6 cellular contexts compared by ENCODE assay signal in the genomic region with DNA sequence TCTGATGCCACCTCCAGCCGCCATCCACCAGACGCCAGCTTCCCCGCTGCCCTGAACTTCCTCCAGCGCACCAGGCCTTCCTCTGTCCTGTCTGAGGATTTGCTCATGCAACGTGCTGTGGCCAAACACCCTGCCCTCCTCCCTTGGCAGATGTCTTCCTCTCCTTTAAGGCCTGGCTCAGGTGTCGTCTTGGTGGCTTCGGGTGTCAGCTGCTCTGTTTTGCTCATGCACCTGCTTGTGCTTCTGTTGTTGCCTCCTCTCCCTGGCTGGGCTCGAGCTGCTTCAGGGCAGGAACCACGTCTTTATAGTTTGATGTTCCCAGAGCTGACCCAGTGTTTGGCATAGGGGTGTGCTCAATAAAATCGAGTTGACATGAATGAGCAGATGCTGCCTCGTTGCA. TPM values are rescaled to one million over a fixed set of nuclear protein-coding genes. Genes with fewer than 3 reads are reported as not detected.
A peak's percentile ranks its signal among the peaks of the same experiment; 100 is the strongest.
DNase-seq lines count a peak whose midpoint lies in the region; ATAC-seq and TF ChIP-seq lines count a peak whose summit lies in the region.
"Not testable (repeated sequence)": the region's sequence is repeated elsewhere in the genome, so short reads cannot be mapped to it uniquely, and the experiment has no call there.

No MANE protein-coding gene starts in this region.

- not testable (repeated sequence) for H2AFZ ChIP-seq in OCI-LY1 (ENCODE audit: low read length)

- not testable (repeated sequence) for H3K4me3 ChIP-seq in OCI-LY1 (ENCODE audit: low read depth, low read length, poor library complexity, severe bottlenecking); naive thymus-derived CD4-positive, alpha-beta T cell (ENCODE audit: low read length)

- not testable (repeated sequence) for H3K9me2 ChIP-seq in OCI-LY1 (ENCODE audit: low read depth, low read length)

- H3K4me1 Mint-ChIP-seq in CD4-positive, alpha-beta T cell (ENCODE audit: low read depth); activated naive CD8-positive, alpha-beta T cell treated with anti-CD3 and anti-CD28 coated beads, Interleukin-2, amount 10 ng/mL, durations not matched to agents 7 days and 5 days; effector memory CD8-positive, alpha-beta T cell (ENCODE audit: low read depth in 2 of 2); naive thymus-derived CD4-positive, alpha-beta T cell; nephron progenitor cell: not testable (repeated sequence)

- DNase-seq in CD4-positive, alpha-beta T cell; activated naive CD8-positive, alpha-beta T cell treated with anti-CD3 and anti-CD28 coated beads, Interleukin-2, amount 10 ng/mL, durations not matched to agents 7 days and 5 days; effector memory CD8-positive, alpha-beta T cell; naive thymus-derived CD4-positive, alpha-beta T cell; nephron progenitor cell: not testable (repeated sequence)

- peak; percentile 67 for ATAC-seq in CD4-positive, alpha-beta T cell (ENCODE audit: poor library complexity)
- ATAC-seq in activated naive CD8-positive, alpha-beta T cell treated with anti-CD3 and anti-CD28 coated beads, Interleukin-2, amount 10 ng/mL, durations not matched to agents 7 days and 5 days (ENCODE audit: low read depth) = peak; percentile 41
- ATAC-seq in effector memory CD8-positive, alpha-beta T cell (replicated peaks) = peak; percentile 66
- ATAC-seq in naive thymus-derived CD4-positive, alpha-beta T cell = peak; percentile 35

- not testable (repeated sequence) for H3K4me1 ChIP-seq in OCI-LY1 (ENCODE audit: insufficient read depth, low read length, severe bottlenecking); naive thymus-derived CD4-positive, alpha-beta T cell (ENCODE audit: control insufficient read depth in 2 of 2, insufficient read depth in 2 of 2, low read length in 2 of 2)

- not testable (repeated sequence) for H3K9me3 Mint-ChIP-seq in CD4-positive, alpha-beta T cell; activated naive CD8-positive, alpha-beta T cell treated with anti-CD3 and anti-CD28 coated beads, Interleukin-2, amount 10 ng/mL, durations not matched to agents 7 days and 5 days; effector memory CD8-positive, alpha-beta T cell; naive thymus-derived CD4-positive, alpha-beta T cell; nephron progenitor cell

- peaks cover 47% of the 10 kb centered on the region for H3K36me3 Mint-ChIP-seq in CD4-positive, alpha-beta T cell (ENCODE audit: low read depth)
- H3K36me3 Mint-ChIP-seq in activated naive CD8-positive, alpha-beta T cell treated with anti-CD3 and anti-CD28 coated beads, Interleukin-2, amount 10 ng/mL, durations not matched to agents 7 days and 5 days = not testable (repeated sequence)
- peaks cover 15% of the 10 kb centered on the region for H3K36me3 Mint-ChIP-seq in effector memory CD8-positive, alpha-beta T cell (ENCODE audit: insufficient read depth)
- peaks cover 0 to 22% (median 2%) of the 10 kb centered on the region in 5 donors for H3K36me3 Mint-ChIP-seq in naive thymus-derived CD4-positive, alpha-beta T cell
- H3K36me3 Mint-ChIP-seq in nephron progenitor cell (ENCODE audit: low read depth) = peaks cover 31% of the 10 kb centered on the region

- not testable (repeated sequence) for H3K9ac ChIP-seq in OCI-LY1 (ENCODE audit: low read length)

- H3K27ac ChIP-seq in CD4-positive, alpha-beta T cell (ENCODE audit: low read depth, low read length); naive thymus-derived CD4-positive, alpha-beta T cell (ENCODE audit: low read depth, low read length): not testable (repeated sequence)
- H3K27ac ChIP-seq in OCI-LY1 (ENCODE audit: low read depth, low read length, poor library complexity, severe bottlenecking) = peak overlapping the region; percentile 39

- H4K20me1 ChIP-seq in OCI-LY1 (ENCODE audit: insufficient read depth, low read length) = not testable (repeated sequence)

- H3K27ac Mint-ChIP-seq in CD4-positive, alpha-beta T cell; activated naive CD8-positive, alpha-beta T cell treated with anti-CD3 and anti-CD28 coated beads, Interleukin-2, amount 10 ng/mL, durations not matched to agents 7 days and 5 days; effector memory CD8-positive, alpha-beta T cell; naive thymus-derived CD4-positive, alpha-beta T cell: not testable (repeated sequence)
- H3K27ac Mint-ChIP-seq in nephron progenitor cell = peak overlapping the region; percentile 19

- H3K27me3 ChIP-seq in CD4-positive, alpha-beta T cell (ENCODE audit: control insufficient read depth, insufficient read depth, low read length); OCI-LY1 (ENCODE audit: insufficient read depth, low read length); naive thymus-derived CD4-positive, alpha-beta T cell (ENCODE audit: control insufficient read depth in 2 of 2, insufficient read depth in 2 of 2, low read length in 2 of 2): not testable (repeated sequence)

- not testable (repeated sequence) for TF ChIP-seq CTCF in CD4-positive, alpha-beta T cell (IDR thresholded peaks at IDR 0.05); OCI-LY1 (IDR thresholded peaks at IDR 0.05; ENCODE audit: low read length); nephron progenitor cell (IDR thresholded peaks at IDR 0.05)

- H3K4me2 ChIP-seq in OCI-LY1 (ENCODE audit: low read length) = not testable (repeated sequence)

- not testable (repeated sequence) for H3K4me3 Mint-ChIP-seq in CD4-positive, alpha-beta T cell; activated naive CD8-positive, alpha-beta T cell treated with anti-CD3 and anti-CD28 coated beads, Interleukin-2, amount 10 ng/mL, durations not matched to agents 7 days and 5 days; effector memory CD8-positive, alpha-beta T cell; naive thymus-derived CD4-positive, alpha-beta T cell; nephron progenitor cell

- CTCF ChIA-PET in CD4-positive, alpha-beta T cell (lab: Charles Lee); naive thymus-derived CD4-positive, alpha-beta T cell (lab: Charles Lee): not testable (repeated sequence)

- intact Hi-C loops in CD4-positive, alpha-beta T cell (cut with DNase I, micrococcal nuclease); naive thymus-derived CD4-positive, alpha-beta T cell (cut with micrococcal nuclease): not testable (repeated sequence)

- H3K27me3 Mint-ChIP-seq in CD4-positive, alpha-beta T cell; activated naive CD8-positive, alpha-beta T cell treated with anti-CD3 and anti-CD28 coated beads, Interleukin-2, amount 10 ng/mL, durations not matched to agents 7 days and 5 days; effector memory CD8-positive, alpha-beta T cell; naive thymus-derived CD4-positive, alpha-beta T cell; nephron progenitor cell (ENCODE audit: low read depth, poor library complexity): not testable (repeated sequence)

- H3K79me2 ChIP-seq in OCI-LY1 (ENCODE audit: insufficient read depth, low read length) = not testable (repeated sequence)

- H3K9me3 ChIP-seq in CD4-positive, alpha-beta T cell (ENCODE audit: control insufficient read depth, low read length); OCI-LY1 (ENCODE audit: low read length); naive thymus-derived CD4-positive, alpha-beta T cell (ENCODE audit: control insufficient read depth in 2 of 3, low read length in 3 of 3): not testable (repeated sequence)

- H3K36me3 ChIP-seq in OCI-LY1 (ENCODE audit: insufficient read depth, low read length) = peaks cover 44% of the 10 kb centered on the region
- peaks cover 0 to 26% (median 0%) of the 10 kb centered on the region in 3 experiments for H3K36me3 ChIP-seq in naive thymus-derived CD4-positive, alpha-beta T cell (ENCODE audit: control insufficient read depth in 2 of 3, insufficient read depth in 3 of 3, low read length in 3 of 3)

- not testable (repeated sequence) for H3F3A ChIP-seq in OCI-LY1 (ENCODE audit: insufficient read depth, low read length)

- POLR2A ChIA-PET in CD4-positive, alpha-beta T cell (lab: Charles Lee); activated naive CD8-positive, alpha-beta T cell treated with anti-CD3 and anti-CD28 coated beads, Interleukin-2, amount 10 ng/mL, durations not matched to agents 7 days and 5 days (lab: Charles Lee); naive thymus-derived CD4-positive, alpha-beta T cell (lab: Charles Lee): not testable (repeated sequence)

RNA-seq across cellular contexts. Expression of a gene that starts 12.4 kb away (rescaled TPM):
- total RNA-seq in CD4-positive, alpha-beta T cell = 10 to 100 TPM; 61.9 to 63.8 TPM
- total RNA-seq in activated naive CD8-positive, alpha-beta T cell treated with anti-CD3 and anti-CD28 coated beads, Interleukin-2, amount 10 ng/mL, durations not matched to agents 7 days and 5 days = 100 to 1,000 TPM; 196 TPM
- 100 to 1,000 TPM in 1 of 5 experiments, 10 to 100 TPM in 4; 40.3 to 123 (median 58.7) TPM for total RNA-seq in naive thymus-derived CD4-positive, alpha-beta T cell
- 10 to 100 TPM in 1 of 2 donors, 1 to 10 TPM in 1; 1.5 to 25.4 TPM for polyA plus RNA-seq in naive thymus-derived CD4-positive, alpha-beta T cell
